Comparison of ENCODE assay signal across 8 cellular contexts in the genomic region with DNA sequence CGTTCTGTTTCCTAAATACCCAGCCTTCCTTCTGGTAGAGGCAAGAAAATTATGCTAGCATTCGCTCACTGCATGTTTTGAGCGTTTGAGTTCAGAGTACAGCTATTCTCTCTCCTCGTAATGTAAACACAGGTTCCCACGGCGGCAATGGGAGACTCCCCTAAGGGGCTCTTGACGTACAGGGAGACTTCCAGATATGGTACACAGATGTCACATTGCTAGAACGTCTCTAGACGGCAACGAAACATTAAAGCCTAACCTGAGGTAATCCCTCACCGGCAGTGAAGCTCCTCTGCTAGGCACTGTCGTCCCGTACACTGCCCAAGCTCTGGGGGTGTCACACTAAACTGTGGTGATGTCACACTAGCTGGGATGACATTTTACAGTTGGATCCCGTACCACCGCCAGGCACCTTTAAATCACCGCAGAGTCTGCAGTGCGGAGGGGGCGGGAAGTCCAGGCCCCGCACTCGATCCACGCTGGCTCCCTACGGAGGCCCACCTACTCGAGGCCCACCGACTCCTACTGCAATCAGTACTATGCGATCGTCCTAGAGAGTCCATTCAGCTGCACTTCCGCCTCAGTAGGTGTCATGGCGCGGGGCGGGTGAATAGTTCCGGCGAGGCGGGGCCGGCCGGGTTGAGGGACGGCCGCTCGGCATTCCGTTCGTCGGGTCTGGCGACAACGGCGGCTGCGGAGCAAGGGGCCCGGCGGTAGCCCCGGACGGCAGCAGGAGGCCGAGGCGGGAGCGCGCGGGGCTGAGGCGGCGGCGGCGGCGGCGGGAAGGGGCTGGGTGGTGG. TPM values are rescaled to one million over a fixed set of nuclear protein-coding genes. Genes with fewer than 3 reads are reported as not detected.
DNase-seq lines count a peak whose midpoint lies in the region; ATAC-seq and TF ChIP-seq lines count a peak whose summit lies in the region.

A gene (plus strand): TSS at position 375 of the 800 bp plus-strand sequence.

- H3K4me1 Mint-ChIP-seq in activated T-cell treated with anti-CD3 and anti-CD28 coated beads, Interleukin-2, amount 50 U/mL, for 4 hours (ENCODE audit: low read depth) = peaks cover 53% of the 10 kb centered on the region

- peak within 1 kb of the TSS; percentile 85 to 90 for H3K4me3 ChIP-seq in Panc1 (ENCODE audit: low read depth in 2 of 2, low read length in 2 of 2)
- H3K4me3 ChIP-seq in esophagus (ENCODE audit: low read depth in 1 of 2, low read length in 2 of 2) = peak within 1 kb of the TSS; percentile 92 to 94
- peak within 1 kb of the TSS; percentile 88 to 99 for H3K4me3 ChIP-seq in muscle layer of colon (ENCODE audit: low read depth in 1 of 2, low read length in 2 of 2)

- peaks cover 3% of the 10 kb centered on the region; the same call in 1 of the 2 replicates for H3K36me3 ChIP-seq in Panc1 (ENCODE audit: control insufficient read depth, insufficient read depth, low read length)
- H3K36me3 ChIP-seq in esophagus (ENCODE audit: control insufficient read depth in 2 of 2, insufficient read depth in 2 of 2, low read length in 1 of 2) = no peaks in the 10 kb centered on the region
- H3K36me3 ChIP-seq in muscle layer of colon (ENCODE audit: insufficient read depth, low read length) = no peaks in the 10 kb centered on the region

- H3K9me3 ChIP-seq in Panc1 (ENCODE audit: control insufficient read depth, insufficient read depth, low read depth, low read length) = no peaks in the 10 kb centered on the region
- no peaks in the 10 kb centered on the region for H3K9me3 ChIP-seq in esophagus (ENCODE audit: control insufficient read depth in 2 of 2, insufficient read depth in 1 of 2, low read depth in 1 of 2, low read length in 1 of 2)
- H3K9me3 ChIP-seq in muscle layer of colon (ENCODE audit: low read length) = no peaks in the 10 kb centered on the region

- BruUV-seq in Panc1 (replicated peaks; lab: Mats Ljungman, UMichigan) = TSS peak; percentile 90

- in situ Hi-C loops in KBM-7 (cut with MboI; ENCODE audit: low pct_unique_long_range_greater_than_20kb, low sequenced_read_pairs) (no loop called here), Panc1 (cut with HindIII; ENCODE audit: low pct_unique_long_range_greater_than_20kb, low sequenced_read_pairs) (no loop called here)

- no peaks in the 10 kb centered on the region for H3K27me3 Mint-ChIP-seq in activated T-cell treated with anti-CD3 and anti-CD28 coated beads, Interleukin-2, amount 50 U/mL, for 4 hours (ENCODE audit: low read depth)

- CTCF ChIA-PET in Panc1 (lab: Charles Lee) = no interaction called here

- H3K9me3 Mint-ChIP-seq in activated T-cell treated with anti-CD3 and anti-CD28 coated beads, Interleukin-2, amount 50 U/mL, for 4 hours = no peaks in the 10 kb centered on the region

- H3K9ac ChIP-seq in muscle layer of colon (ENCODE audit: low read length) = peak within 1 kb of the TSS; percentile 99

- H3K27me3 ChIP-seq in Panc1 (ENCODE audit: control insufficient read depth, insufficient read depth, low read length) (no peaks in the 10 kb centered on the region), esophagus (ENCODE audit: control insufficient read depth in 1 of 2, insufficient read depth in 2 of 2, low read length in 2 of 2) (no peaks in the 10 kb centered on the region), muscle layer of colon (ENCODE audit: control insufficient read depth in 1 of 2, insufficient read depth in 2 of 2, low read length in 2 of 2) (no peaks in the 10 kb centered on the region)

- TF ChIP-seq CTCF in Panc1 (IDR thresholded peaks at IDR 0.05) = no peak

- intact Hi-C loops in Panc1 (cut with micrococcal nuclease; ENCODE audit: unreplicated experiment) = no loop called here

- H3K4me1 ChIP-seq in Panc1 (ENCODE audit: control insufficient read depth, insufficient read depth, low read length) (peaks cover 15% of the 10 kb centered on the region), esophagus (ENCODE audit: control insufficient read depth in 2 of 2, insufficient read depth in 2 of 2, low read length in 1 of 2) (peaks cover 0 to 7% of the 10 kb centered on the region in 2 donors), muscle layer of colon (ENCODE audit: insufficient read depth, low read length) (peaks cover 44% of the 10 kb centered on the region)

- ATAC-seq in GM21717 (IDR thresholded peaks at IDR 0.05; ENCODE audit: unreplicated experiment) (peak; percentile 70), Panc1 (peak; percentile 97)
- ATAC-seq in activated T-cell treated with anti-CD3 and anti-CD28 coated beads, Interleukin-2, amount 50 U/mL, for 4 hours = peak; percentile 72 to 73

- DNase-seq in DMS53 (lab: John Stamatoyannopoulos, UW) (peak; percentile 96), KBM-7 (peak; percentile 93), Panc1 (ENCODE audit: low read depth, low spot score) (peak; percentile 53)
- peak; percentile 87 for DNase-seq in activated T-cell treated with anti-CD3 and anti-CD28 coated beads, Interleukin-2, amount 50 U/mL, for 4 hours
- peak; percentile 79 for DNase-seq in stimulated activated CD8-positive, alpha-beta memory T cell treated with anti-CD3 and anti-CD28 coated beads, Interleukin-7, amount 100 ng/mL, for 24 hours (ENCODE audit: low read depth)

- H3K27ac ChIP-seq in Panc1 (ENCODE audit: low read length) (peak within 1 kb of the TSS; percentile 84), esophagus (ENCODE audit: low read depth in 2 of 2, low read length in 1 of 2) (peak within 1 kb of the TSS; percentile 98), muscle layer of colon (ENCODE audit: low read depth, low read length) (peak within 1 kb of the TSS; percentile 98)

- WGBS in esophagus, 2 donors = 0% methylated on average over 52 to 60 of the region's 60 CpGs

- H3K4me3 Mint-ChIP-seq in activated T-cell treated with anti-CD3 and anti-CD28 coated beads, Interleukin-2, amount 50 U/mL, for 4 hours = peak within 1 kb of the TSS; percentile 97

- POLR2A ChIA-PET in Panc1 (lab: Charles Lee) = interaction anchor here (0.8 kb wide), 1 partner anchor 17 kb away, joined by 3 read pairs; no protein-coding TSS in a partner anchor

- H3K36me3 Mint-ChIP-seq in activated T-cell treated with anti-CD3 and anti-CD28 coated beads, Interleukin-2, amount 50 U/mL, for 4 hours (ENCODE audit: insufficient read depth) = peaks cover 13% of the 10 kb centered on the region

RNA-seq across cellular contexts. Expression of the gene that starts here (rescaled TPM):
- 41.5 TPM for total RNA-seq in Panc1 (2021; ENCODE audit: unreplicated experiment)
- 16.3 TPM for polyA plus RNA-seq in Panc1 (2012; ENCODE audit: insufficient read length)
- total RNA-seq in activated T-cell treated with anti-CD3 and anti-CD28 coated beads, Interleukin-2, amount 50 U/mL, for 4 hours = 10 to 100 TPM; 63.6 to 67.1 (median 63.6) TPM
- polyA plus RNA-seq in esophagus = 10 to 100 TPM; 10.8 to 14.5 TPM

Comparison
In these comparisons a context has a peak if more than half of its experiments do, and no peak if none do; other contexts are left out.
1. Peak in every context shown above with its lines: DNase-seq, ATAC-seq, H3K4me3 ChIP-seq and H3K27ac ChIP-seq.